ENCODE assay signal across 8 cellular contexts in the genomic region with DNA sequence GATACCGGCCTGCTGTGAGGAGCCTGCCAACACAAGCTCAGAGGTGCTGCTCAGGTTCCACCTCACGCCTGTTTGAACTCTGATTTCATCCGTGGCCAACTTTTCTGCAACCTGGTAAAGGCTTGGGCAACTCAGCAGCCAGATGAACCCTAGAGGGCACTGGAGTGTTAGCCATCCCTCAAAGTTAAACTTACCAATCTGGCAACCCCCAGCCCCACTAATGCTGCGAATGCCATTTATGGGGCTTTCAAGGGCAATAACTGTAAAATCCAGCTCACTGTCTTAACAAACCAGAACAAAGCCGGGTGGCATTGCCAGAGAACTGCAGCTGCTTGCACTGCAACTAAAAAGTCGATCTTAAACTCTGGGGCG.
DNase-seq lines count a peak whose midpoint lies in the region; ATAC-seq and TF ChIP-seq lines count a peak whose summit lies in the region.

No MANE protein-coding gene starts in this region.

- H3K27me3 ChIP-seq in breast epithelium (no peaks in the 10 kb centered on the region), transverse colon (no peaks in the 10 kb centered on the region)

- no peaks in the 10 kb centered on the region for H3K9me3 Mint-ChIP-seq in MCF 10A (ENCODE audit: unreplicated experiment)
- H3K9me3 Mint-ChIP-seq in activated CD8-positive, alpha-beta T cell treated with anti-CD3 and anti-CD28 coated beads, Interleukin-2, amount 10 ng/mL, durations not matched to agents 7 days and 5 days (ENCODE audit: insufficient read depth) = no peaks in the 10 kb centered on the region

- no peaks in the 10 kb centered on the region for H3K36me3 ChIP-seq in breast epithelium
- H3K36me3 ChIP-seq in transverse colon = no peaks in the 10 kb centered on the region

- H3K27me3 Mint-ChIP-seq in MCF 10A (ENCODE audit: insufficient read depth, unreplicated experiment) = no peaks in the 10 kb centered on the region
- H3K27me3 Mint-ChIP-seq in activated CD8-positive, alpha-beta T cell treated with anti-CD3 and anti-CD28 coated beads, Interleukin-2, amount 10 ng/mL, durations not matched to agents 7 days and 5 days (ENCODE audit: low read depth) = peaks cover 7% of the 10 kb centered on the region

- CTCF ChIA-PET in MCF 10A (lab: Yijun Ruan, JAX) = interaction anchor here (0.5 to 2.0 kb wide), 14 partner anchors 8 to 826 kb away, joined by 3 to 9 read pairs (median 4); no protein-coding TSS in a partner anchor
- CTCF ChIA-PET in activated CD8-positive, alpha-beta T cell treated with anti-CD3 and anti-CD28 coated beads, Interleukin-2, amount 10 ng/mL, durations not matched to agents 7 days and 5 days (lab: Charles Lee) = interaction anchor here (1.3 kb wide), 1 partner anchor 224 kb away, joined by 4 read pairs; no protein-coding TSS in a partner anchor

- ATAC-seq in activated CD8-positive, alpha-beta T cell treated with anti-CD3 and anti-CD28 coated beads, Interleukin-2, amount 10 ng/mL, durations not matched to agents 7 days and 5 days = no peak
- ATAC-seq in GM19395 (IDR thresholded peaks at IDR 0.05; ENCODE audit: unreplicated experiment) = no peak

- intact Hi-C loops in MCF 10A (cut with micrococcal nuclease) = loop anchor here (1.0 to 10.0 kb wide), 4 partner anchors 100 to 531 kb away; no protein-coding TSS in a partner anchor
- intact Hi-C loops in breast epithelium (cut with DNase I; ENCODE audit: low total_unique reads) = loop anchor here (2.0 kb wide), 1 partner anchor 73 kb away; no protein-coding TSS in a partner anchor
- intact Hi-C loops in transverse colon (cut with DNase I; ENCODE audit: low total_unique reads) = loop anchor here (10.0 kb wide), 1 partner anchor 579 kb away; no protein-coding TSS in a partner anchor

- H3K4me1 ChIP-seq in breast epithelium (no peaks in the 10 kb centered on the region), transverse colon (peaks cover 6 to 22% (median 8%) of the 10 kb centered on the region in 4 donors)

- WGBS in transverse colon (ENCODE audit: low coverage in 1 of 2), 2 donors = 21% methylated on average over 7 of the region's 7 CpGs; no CpG with 5 or more reads in 1 of the 2 donors

- no peak for TF ChIP-seq POLR2A in breast epithelium (IDR thresholded peaks at IDR 0.05)
- TF ChIP-seq POLR2A in transverse colon (IDR thresholded peaks at IDR 0.05) = no peak

- TF ChIP-seq EP300 in transverse colon (IDR thresholded peaks at IDR 0.05; ENCODE audit: low read depth) = no peak

- no TSS peak for BruUV-seq in MCF 10A (replicated peaks; lab: Mats Ljungman, UMichigan)

- in situ Hi-C loops in transverse colon (cut with MboI; ENCODE audit: low pct_ligation_motif_present in 1 of 4, low pct_unique_long_range_greater_than_20kb in 1 of 4, low sequenced_read_pairs in 3 of 4) (no loop called here), KBM-7 (cut with MboI; ENCODE audit: low pct_unique_long_range_greater_than_20kb, low sequenced_read_pairs) (no loop called here)

- H3K36me3 Mint-ChIP-seq in MCF 10A (ENCODE audit: insufficient read depth, unreplicated experiment) = no peaks in the 10 kb centered on the region
- H3K36me3 Mint-ChIP-seq in activated CD8-positive, alpha-beta T cell treated with anti-CD3 and anti-CD28 coated beads, Interleukin-2, amount 10 ng/mL, durations not matched to agents 7 days and 5 days (ENCODE audit: low read depth) = no peaks in the 10 kb centered on the region

- H3K4me1 Mint-ChIP-seq in MCF 10A (ENCODE audit: insufficient read depth, unreplicated experiment) = peaks cover 8% of the 10 kb centered on the region
- H3K4me1 Mint-ChIP-seq in activated CD8-positive, alpha-beta T cell treated with anti-CD3 and anti-CD28 coated beads, Interleukin-2, amount 10 ng/mL, durations not matched to agents 7 days and 5 days (ENCODE audit: low read depth) = no peaks in the 10 kb centered on the region

- no peak overlapping the region for H3K27ac Mint-ChIP-seq in MCF 10A (ENCODE audit: low read depth, unreplicated experiment)
- H3K27ac Mint-ChIP-seq in activated CD8-positive, alpha-beta T cell treated with anti-CD3 and anti-CD28 coated beads, Interleukin-2, amount 10 ng/mL, durations not matched to agents 7 days and 5 days = no peak overlapping the region

- H3K9me3 ChIP-seq in breast epithelium = no peaks in the 10 kb centered on the region
- H3K9me3 ChIP-seq in transverse colon = no peaks in the 10 kb centered on the region

- POLR2A ChIA-PET in MCF 10A (lab: Yijun Ruan, JAX) = interaction anchor here (0.6 kb wide), 1 partner anchor 231 kb away, joined by 3 read pairs; no protein-coding TSS in a partner anchor
- POLR2A ChIA-PET in activated CD8-positive, alpha-beta T cell treated with anti-CD3 and anti-CD28 coated beads, Interleukin-2, amount 10 ng/mL, durations not matched to agents 7 days and 5 days (lab: Charles Lee) = no interaction called here

- DNase-seq in MCF 10A (ENCODE audit: unreplicated experiment) (peak; percentile 30), breast epithelium (ENCODE audit: low spot score in 2 of 2) (no peak), iPS-NIHi7 (ENCODE audit: extremely low spot score) (peak; percentile 68), transverse colon (peak; percentile 35), KBM-7 (no peak), NCI-H2029 treated with DMSO at 0.1 percent for 48 hours (lab: John Stamatoyannopoulos, UW) (no peak)
- DNase-seq in activated CD8-positive, alpha-beta T cell treated with anti-CD3 and anti-CD28 coated beads, Interleukin-2, amount 10 ng/mL, durations not matched to agents 7 days and 5 days = peak; percentile 21

- H3K27ac ChIP-seq in breast epithelium = no peak overlapping the region
- no peak overlapping the region for H3K27ac ChIP-seq in transverse colon

- no peak overlapping the region for H3K4me3 ChIP-seq in breast epithelium
- no peak overlapping the region for H3K4me3 ChIP-seq in transverse colon

- TF ChIP-seq CTCF in MCF 10A (IDR thresholded peaks at IDR 0.05; ENCODE audit: unreplicated experiment) (no peak), breast epithelium (IDR thresholded peaks at IDR 0.05) (no peak), transverse colon (IDR thresholded peaks at IDR 0.05) (peak in 4 of 5 experiments; percentile 23 to 27 (median 25))

- no peak overlapping the region for H3K4me3 Mint-ChIP-seq in MCF 10A (ENCODE audit: unreplicated experiment)
- no peak overlapping the region for H3K4me3 Mint-ChIP-seq in activated CD8-positive, alpha-beta T cell treated with anti-CD3 and anti-CD28 coated beads, Interleukin-2, amount 10 ng/mL, durations not matched to agents 7 days and 5 days

Comparison
In these comparisons a context has a peak if more than half of its experiments do, and no peak if none do; other contexts are left out.
1. DNase-seq: peak in MCF 10A (single experiment), activated CD8-positive, alpha-beta T cell treated with anti-CD3 and anti-CD28 coated beads, Interleukin-2, amount 10 ng/mL, durations not matched to agents 7 days and 5 days (single experiment), iPS-NIHi7 (single experiment) and transverse colon (single experiment); none in breast epithelium (0 of 2), KBM-7 (single experiment) and NCI-H2029 treated with DMSO at 0.1 percent for 48 hours (single experiment).
2. CTCF ChIP-seq: peak in transverse colon (4 of 5); none in MCF 10A (single experiment) and breast epithelium (0 of 3).